ENCODE assay signal across 1 cellular context in genomic region chr10:92123031-92123450, GRCh38.
TF ChIP-seq lines count a peak whose summit lies in the region.

No MANE protein-coding gene starts in this region.

TF ChIP-seq in HepG2, 621 proteins besides CTCF, POLR2A, EP300 and RAD21 (continued from another document and continues in another):
- TF ChIP-seq THRA (CRISPR knock-in tag; IDR thresholded peaks at IDR 0.05; ENCODE audit: borderline replicate concordance) (peak; percentile 77), GPBP1L1 (CRISPR knock-in tag; IDR thresholded peaks at IDR 0.05) (no peak), FOXA1 (IDR thresholded peaks at IDR 0.05) (no peak), FOXA1 (CRISPR knock-in tag; IDR thresholded peaks at IDR 0.05) (peak; percentile 84), DPF2 (CRISPR knock-in tag; IDR thresholded peaks at IDR 0.05; ENCODE audit: borderline replicate concordance, low read depth) (peak; percentile 74; the same call in 1 of the 2 replicates), REST (IDR thresholded peaks at IDR 0.05; ENCODE audit: borderline replicate concordance in 1 of 2, low read depth in 1 of 2, low read length in 2 of 2) (peak in 1 of 2 experiments; percentile 43; a peak in 1 of 4 replicates), SALL1 (CRISPR knock-in tag; IDR thresholded peaks at IDR 0.05) (peak; percentile 77), ZNF232 (CRISPR knock-in tag; IDR thresholded peaks at IDR 0.05; ENCODE audit: borderline replicate concordance) (peak; percentile 45; the same call in 1 of the 2 replicates), FOXP1 (IDR thresholded peaks at IDR 0.05) (no peak), FOXP1 (CRISPR knock-in tag; IDR thresholded peaks at IDR 0.05) (peak; percentile 83), FOXA3 (CRISPR knock-in tag; IDR thresholded peaks at IDR 0.05) (peak; percentile 94), RERE (CRISPR knock-in tag; IDR thresholded peaks at IDR 0.05; ENCODE audit: low read depth) (peak; percentile 77), CCDC6 (CRISPR knock-in tag; IDR thresholded peaks at IDR 0.05) (no peak), HOXA5 (CRISPR knock-in tag; IDR thresholded peaks at IDR 0.05) (0 out of 2 replicates have a peak, but pooled peaks have one; percentile 30), ZBTB20 (CRISPR knock-in tag; IDR thresholded peaks at IDR 0.05; ENCODE audit: borderline replicate concordance, low read depth) (peak; percentile 91; the same call in 1 of the 2 replicates), ZNF737 (CRISPR knock-in tag; IDR thresholded peaks at IDR 0.05; ENCODE audit: borderline replicate concordance) (no peak), ERF (CRISPR knock-in tag; IDR thresholded peaks at IDR 0.05) (peak; percentile 49; the same call in 1 of the 2 replicates), PHF21A (CRISPR knock-in tag; IDR thresholded peaks at IDR 0.05) (peak; percentile 40; the same call in 1 of the 2 replicates), GFI1 (CRISPR knock-in tag; IDR thresholded peaks at IDR 0.05; ENCODE audit: borderline replicate concordance) (peak; percentile 93), CREB3 (CRISPR knock-in tag; IDR thresholded peaks at IDR 0.05) (no peak), KLF15 (CRISPR knock-in tag; IDR thresholded peaks at IDR 0.05; ENCODE audit: borderline replicate concordance) (no peak), GABPB1 (CRISPR knock-in tag; IDR thresholded peaks at IDR 0.05) (peak; percentile 58), ZNF609 (CRISPR knock-in tag; IDR thresholded peaks at IDR 0.05; ENCODE audit: borderline replicate concordance) (peak; percentile 73; the same call in 1 of the 2 replicates), ZNF503 (CRISPR knock-in tag; IDR thresholded peaks at IDR 0.05) (peak; percentile 81), CBX1 (IDR thresholded peaks at IDR 0.05; ENCODE audit: low read depth) (no peak), PATZ1 (CRISPR knock-in tag; IDR thresholded peaks at IDR 0.05) (peak; percentile 59), TFE3 (CRISPR knock-in tag; IDR thresholded peaks at IDR 0.05) (peak; percentile 85)
